In the genomic region with DNA sequence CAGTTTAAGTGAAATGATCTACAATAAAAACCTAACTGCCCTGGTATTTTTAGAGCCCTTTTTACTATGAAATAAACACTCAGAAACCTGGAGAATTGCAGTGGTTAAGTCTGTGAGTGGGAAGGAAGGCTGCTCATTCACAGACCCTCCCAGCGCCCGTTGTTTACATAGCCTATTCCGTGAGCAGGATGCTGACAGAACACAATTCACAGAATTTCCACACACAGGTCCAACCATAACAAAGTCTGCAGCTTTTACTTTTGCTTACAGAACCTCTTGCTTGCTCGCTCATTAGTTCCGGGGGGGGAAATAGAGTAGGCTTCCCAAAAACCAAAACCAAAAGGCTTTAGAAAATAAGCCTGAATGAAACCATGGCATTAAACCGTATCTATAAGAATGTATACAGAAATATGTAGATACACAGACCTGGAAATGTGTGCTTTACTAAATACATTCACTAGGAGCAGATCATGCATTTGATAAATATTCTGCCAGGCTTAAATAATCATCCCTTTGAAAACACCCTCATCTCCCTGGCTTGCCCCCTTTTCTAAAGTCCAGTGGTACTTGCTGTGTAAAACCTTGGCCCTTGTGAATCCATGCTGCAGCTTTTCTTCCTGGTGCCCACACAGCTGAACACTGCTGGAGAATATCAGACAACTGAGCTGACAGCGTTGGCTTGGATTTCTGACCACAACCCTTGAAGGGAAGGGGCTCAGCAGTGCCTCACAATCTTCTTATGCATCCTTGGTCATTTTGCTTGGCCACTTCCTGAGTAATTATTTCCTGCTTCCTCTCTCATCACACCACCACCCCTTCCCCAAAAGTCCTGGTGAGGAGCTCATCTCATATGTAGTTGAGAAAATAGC, we compare ENCODE assay signal across 9 cellular contexts.
A peak's percentile ranks its signal among the peaks of the same experiment; 100 is the strongest.
DNase-seq lines count a peak whose midpoint lies in the region; ATAC-seq and TF ChIP-seq lines count a peak whose summit lies in the region.
"Had no signal": no experiment of that assay in that cellular context is flagged by ENCODE, and none has a peak within 500 bp of the region (broad histone marks: within the 10 kb centered on the region; RNA-seq: fewer than 3 reads in every experiment).

No MANE protein-coding gene starts in this region.

- no peak for ATAC-seq in GM18909 (IDR thresholded peaks at IDR 0.05; ENCODE audit: poor library complexity, unreplicated experiment)
- ATAC-seq in GM19467 (IDR thresholded peaks at IDR 0.05; ENCODE audit: unreplicated experiment): no peak
- ATAC-seq in HG03342 (IDR thresholded peaks at IDR 0.05; ENCODE audit: unreplicated experiment): no peak
- no peak for ATAC-seq in GM18858 (IDR thresholded peaks at IDR 0.05; ENCODE audit: unreplicated experiment)

- WGBS in esophagus, 2 donors: 21 to 28% methylated on average over 7 of the region's 7 CpGs

- H3K27ac Mint-ChIP-seq in neural crest cell (ENCODE audit: unreplicated experiment): peak overlapping the region; percentile 65

- peaks cover 23% of the 10 kb centered on the region for H3K4me1 Mint-ChIP-seq in neural crest cell

- H3K27me3 ChIP-seq in SJSA1 (replicated peaks): no peaks in the 10 kb centered on the region
- no peaks in the 10 kb centered on the region for H3K27me3 ChIP-seq in esophagus (ENCODE audit: control insufficient read depth in 1 of 2, insufficient read depth in 2 of 2, low read length in 2 of 2)
- H3K27me3 ChIP-seq: spleen had no signal

- peaks cover 17% of the 10 kb centered on the region for H3K4me1 ChIP-seq in SJSA1 (replicated peaks)
- H3K4me1 ChIP-seq in esophagus (ENCODE audit: control insufficient read depth in 2 of 2, insufficient read depth in 2 of 2, low read length in 1 of 2): peaks cover 3 to 5% of the 10 kb centered on the region in 2 donors

- DNase-seq in CMK (ENCODE audit: low read depth) (peak; percentile 49), SJSA1 (ENCODE audit: low read depth in 1 of 2, low spot score in 2 of 2) (peak; percentile 52 to 59), neural crest cell (ENCODE audit: low read depth, low spot score) (no peak)
- DNase-seq: spleen had no signal

- H3K36me3 ChIP-seq in SJSA1 (no peaks in the 10 kb centered on the region), esophagus (ENCODE audit: control insufficient read depth in 2 of 2, insufficient read depth in 2 of 2, low read length in 1 of 2) (no peaks in the 10 kb centered on the region)
- H3K36me3 ChIP-seq: spleen had no signal

- H3K36me3 Mint-ChIP-seq in neural crest cell (ENCODE audit: low read depth): peaks cover 5% of the 10 kb centered on the region

- no peak for TF ChIP-seq CTCF in neural crest cell (conservative IDR thresholded peaks at IDR 0.05)

- H3K9me3 Mint-ChIP-seq in neural crest cell: no peaks in the 10 kb centered on the region

- H3K9me3 ChIP-seq in SJSA1 (replicated peaks): no peaks in the 10 kb centered on the region
- no peaks in the 10 kb centered on the region for H3K9me3 ChIP-seq in esophagus (ENCODE audit: control insufficient read depth in 2 of 2, insufficient read depth in 1 of 2, low read depth in 1 of 2, low read length in 1 of 2)
- H3K9me3 ChIP-seq: spleen had no signal

- no peak overlapping the region for H3K4me3 Mint-ChIP-seq in neural crest cell

- no peaks in the 10 kb centered on the region for H3K27me3 Mint-ChIP-seq in neural crest cell (ENCODE audit: low read depth)

- H3K4me3 ChIP-seq in SJSA1: no peak overlapping the region
- no peak overlapping the region for H3K4me3 ChIP-seq in esophagus (ENCODE audit: low read depth in 1 of 2, low read length in 2 of 2)
- H3K4me3 ChIP-seq: spleen had no signal

- peak overlapping the region; percentile 35; the same call in 1 of the 2 replicates for H3K27ac ChIP-seq in SJSA1
- H3K27ac ChIP-seq in esophagus (ENCODE audit: low read depth in 2 of 2, low read length in 1 of 2): peak overlapping the region; percentile 36 to 49
